Comparison of ENCODE assay signal across 8 cellular contexts in the genomic region with DNA sequence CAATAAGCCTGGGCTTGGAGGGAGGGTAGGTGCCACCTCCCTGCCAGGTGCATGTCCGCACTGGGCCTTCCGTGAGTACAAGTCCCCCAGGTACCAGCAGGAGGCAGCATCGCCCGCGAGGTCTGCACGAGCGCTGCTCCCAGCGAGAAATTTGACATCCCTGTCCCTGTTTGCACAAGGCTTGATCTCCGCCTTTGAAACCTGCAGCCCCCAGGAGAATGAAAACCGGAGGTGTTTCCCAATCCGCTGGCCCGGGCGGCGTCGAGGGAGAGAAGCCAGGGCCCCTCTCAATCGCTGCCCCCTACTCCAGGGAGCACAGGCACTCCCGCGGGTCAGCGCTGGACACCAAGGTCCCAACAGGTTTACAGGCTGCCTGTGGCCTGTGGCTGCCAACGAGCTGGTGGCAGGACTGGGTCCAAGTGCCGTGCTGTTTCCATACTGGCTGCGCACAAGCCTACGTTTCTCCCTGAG.
DNase-seq lines count a peak whose midpoint lies in the region; ATAC-seq lines count a peak whose summit lies in the region.

No MANE protein-coding gene starts in this region.

- H3K9me3 Mint-ChIP-seq in memory B cell: no peaks in the 10 kb centered on the region

- H3K4me1 Mint-ChIP-seq in memory B cell: peaks cover 5% of the 10 kb centered on the region

- peak overlapping the region; percentile 76 for H3K4me3 Mint-ChIP-seq in memory B cell

- ATAC-seq in activated CD4-positive, CD25-positive, alpha-beta regulatory T cell treated with anti-CD3 and anti-CD28 coated beads, Interleukin-2, amount 50 U/mL, for 24 hours: peak; percentile 63 to 66
- peak; percentile 73 for ATAC-seq in memory B cell (ENCODE audit: low read depth)

- H3K27me3 Mint-ChIP-seq in memory B cell: peaks cover 8% of the 10 kb centered on the region

- no peak overlapping the region for H3K27ac Mint-ChIP-seq in memory B cell

- no peaks in the 10 kb centered on the region for H3K36me3 Mint-ChIP-seq in memory B cell

- DNase-seq in DMS53 (lab: John Stamatoyannopoulos, UW) (peak; percentile 46), DMS53 treated with DMSO at 0.1 percent for 48 hours (lab: John Stamatoyannopoulos, UW; ENCODE audit: unreplicated experiment) (no peak), HUDEP-2 (lab: John Stamatoyannopoulos, UW; ENCODE audit: unreplicated experiment in 76 of 76) (peak in 44 of 76 experiments; percentile 6 to 55 (median 27)), cerebellar cortex (ENCODE audit: low spot score) (peak; percentile 59), memory B cell (ENCODE audit: low spot score in 2 of 2) (peak; percentile 59 to 71), RKO (ENCODE audit: low spot score) (no peak)
- peak; percentile 93 for DNase-seq in stimulated activated CD8-positive, alpha-beta memory T cell treated with anti-CD3 and anti-CD28 coated beads, Interleukin-4, amount 100 ng/mL, for 48 hours

Comparison
In these comparisons a context has a peak if more than half of its experiments do, and no peak if none do; other contexts are left out.
1. DNase-seq: peak in DMS53 (single experiment), HUDEP-2 (44 of 76), cerebellar cortex (single experiment), memory B cell (2 of 2) and stimulated activated CD8-positive, alpha-beta memory T cell treated with anti-CD3 and anti-CD28 coated beads, Interleukin-4, amount 100 ng/mL, for 48 hours (single experiment); none in DMS53 treated with DMSO at 0.1 percent for 48 hours (single experiment) and RKO (single experiment).